Comparison of ENCODE assay signal across 8 cellular contexts in the genomic region with DNA sequence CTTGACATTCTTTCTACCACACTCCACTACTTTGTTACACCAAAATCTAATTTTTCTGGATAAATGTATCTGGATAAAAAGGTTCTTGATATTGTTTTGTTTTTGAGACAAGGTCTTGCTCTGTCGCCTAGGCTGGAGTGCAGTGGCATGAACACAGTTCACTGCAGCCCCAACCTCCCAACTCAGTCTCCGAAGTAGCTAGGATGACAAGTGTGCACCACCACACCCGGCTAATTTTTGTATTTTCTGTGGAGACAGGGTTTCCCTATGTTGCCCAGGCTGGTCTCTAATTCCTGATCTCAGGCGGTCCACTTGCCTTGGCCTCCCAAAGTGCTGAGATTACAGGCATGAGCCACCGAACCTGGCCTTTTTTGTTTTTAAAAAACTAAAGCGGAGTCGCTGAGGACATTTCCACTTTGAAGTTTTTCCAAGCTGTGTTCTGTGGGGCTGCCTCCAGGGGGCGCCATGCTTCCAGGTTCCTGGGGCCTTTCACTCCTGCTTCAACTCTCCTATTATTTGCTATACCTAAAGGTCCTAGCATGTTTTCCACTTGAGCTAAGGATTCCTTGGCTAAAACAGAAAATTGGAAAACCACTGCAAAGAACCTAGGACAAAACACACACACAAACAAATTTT. TPM values are rescaled to one million over a fixed set of nuclear protein-coding genes. Genes with fewer than 3 reads are reported as not detected.
DNase-seq lines count a peak whose midpoint lies in the region; ATAC-seq and TF ChIP-seq lines count a peak whose summit lies in the region.

No MANE protein-coding gene starts in this region.

- H3K4me3 ChIP-seq in GM12864 (ENCODE audit: low read depth, low read length) (no peak overlapping the region), OCI-LY1 (ENCODE audit: low read depth, low read length, poor library complexity, severe bottlenecking) (no peak overlapping the region), colonic mucosa (no peak overlapping the region), trophoblast cell (ENCODE audit: low read depth, low read length) (no peak overlapping the region), ascending aorta (no peak overlapping the region)

- no peak overlapping the region for H3K14ac ChIP-seq in trophoblast cell (ENCODE audit: low read length)

- intact Hi-C loops in colonic mucosa (cut with DNase I) (loop anchor here (10.0 kb wide), 1 partner anchor 93 kb away; no protein-coding TSS in a partner anchor), ascending aorta (cut with DNase I) (no loop called here)

- H3K18ac ChIP-seq in trophoblast cell (ENCODE audit: low read length) = no peak overlapping the region

- H3K9me3 ChIP-seq in OCI-LY1 (ENCODE audit: low read length) (no peaks in the 10 kb centered on the region), colonic mucosa (no peaks in the 10 kb centered on the region), trophoblast cell (ENCODE audit: insufficient read depth, low read depth, low read length) (no peaks in the 10 kb centered on the region), ascending aorta (no peaks in the 10 kb centered on the region)

- H4K12ac ChIP-seq in trophoblast cell (ENCODE audit: low read depth, low read length) = no peak overlapping the region

- DNase-seq in GM12864 (ENCODE audit: low read depth) (no peak), colonic mucosa (peak; percentile 55), trophoblast cell (peak in 1 of 2 donors; percentile 82), ascending aorta (ENCODE audit: low spot score in 2 of 2) (no peak)
- no peak for DNase-seq in stimulated activated naive CD4-positive, alpha-beta T cell treated with Interleukin-2 at 50 U/mL for 16 hours (lab: John Stamatoyannopoulos, UW)

- no peak overlapping the region for H3K27ac ChIP-seq in OCI-LY1 (ENCODE audit: low read depth, low read length, poor library complexity, severe bottlenecking)
- peak overlapping the region; percentile 62 for H3K27ac ChIP-seq in colonic mucosa
- H3K27ac ChIP-seq in trophoblast cell (ENCODE audit: low read depth, low read length) = no peak overlapping the region
- no peak overlapping the region for H3K27ac ChIP-seq in ascending aorta

- H3K4me1 ChIP-seq in OCI-LY1 (ENCODE audit: insufficient read depth, low read length, severe bottlenecking) = peaks cover 11% of the 10 kb centered on the region
- H3K4me1 ChIP-seq in colonic mucosa = peaks cover 5% of the 10 kb centered on the region
- peaks cover 3 to 7% of the 10 kb centered on the region in 2 experiments for H3K4me1 ChIP-seq in trophoblast cell (ENCODE audit: control insufficient read depth in 1 of 2, insufficient read depth in 2 of 2, low read length in 2 of 2)
- H3K4me1 ChIP-seq in ascending aorta = no peaks in the 10 kb centered on the region

- H3K9ac ChIP-seq in OCI-LY1 (ENCODE audit: low read length) (no peak overlapping the region), colonic mucosa (ENCODE audit: low read depth in 2 of 2, low read length in 2 of 2) (peak overlapping the region in 1 of 2 donors; percentile 62), trophoblast cell (ENCODE audit: low read length) (no peak overlapping the region)

- peak overlapping the region; percentile 52 for H2BK12ac ChIP-seq in trophoblast cell (ENCODE audit: low read length)

- H3F3A ChIP-seq in OCI-LY1 (ENCODE audit: insufficient read depth, low read length) = no peaks in the 10 kb centered on the region

- no peaks in the 10 kb centered on the region for H4K20me1 ChIP-seq in OCI-LY1 (ENCODE audit: insufficient read depth, low read length)

- H3K4me2 ChIP-seq in OCI-LY1 (ENCODE audit: low read length) (no peak overlapping the region), trophoblast cell (ENCODE audit: low read length) (no peak overlapping the region)

- TF ChIP-seq CTCF in GM12864 (IDR thresholded peaks at IDR 0.05; ENCODE audit: low read depth, low read length, missing control alignments) = peak; percentile 53
- peak; percentile 61 for TF ChIP-seq CTCF in OCI-LY1 (IDR thresholded peaks at IDR 0.05; ENCODE audit: low read length)
- peak; percentile 71 for TF ChIP-seq CTCF in colonic mucosa (IDR thresholded peaks at IDR 0.05)
- TF ChIP-seq CTCF in ascending aorta (IDR thresholded peaks at IDR 0.05) = peak in 1 of 3 experiments; percentile 25

- H2BK5ac ChIP-seq in trophoblast cell (ENCODE audit: low read depth, low read length, poor library complexity) = no peak overlapping the region

- H2AFZ ChIP-seq in OCI-LY1 (ENCODE audit: low read length) (no peak overlapping the region), trophoblast cell (ENCODE audit: insufficient read depth, low read length, poor library complexity) (no peak overlapping the region)

- no peak overlapping the region for H2AK5ac ChIP-seq in trophoblast cell (ENCODE audit: low read length)

- H3K79me2 ChIP-seq in OCI-LY1 (ENCODE audit: insufficient read depth, low read length) (no peaks in the 10 kb centered on the region), trophoblast cell (ENCODE audit: control insufficient read depth, insufficient read depth, low read length, poor library complexity) (no peaks in the 10 kb centered on the region)

- no peak overlapping the region for H3K4ac ChIP-seq in trophoblast cell (ENCODE audit: low read depth, low read length)

- peaks cover 4% of the 10 kb centered on the region for H3K79me1 ChIP-seq in trophoblast cell (ENCODE audit: low read length)

- no peak overlapping the region for H2BK120ac ChIP-seq in trophoblast cell (ENCODE audit: insufficient read depth, low read length, poor library complexity)

- H3K27me3 ChIP-seq in OCI-LY1 (ENCODE audit: insufficient read depth, low read length) (no peaks in the 10 kb centered on the region), colonic mucosa (no peaks in the 10 kb centered on the region), trophoblast cell (ENCODE audit: insufficient read depth, low read length) (no peaks in the 10 kb centered on the region), ascending aorta (no peaks in the 10 kb centered on the region)

- H3K23ac ChIP-seq in trophoblast cell (ENCODE audit: low read length) = no peak overlapping the region

- H3K9me2 ChIP-seq in OCI-LY1 (ENCODE audit: low read depth, low read length) = no peaks in the 10 kb centered on the region

- H4K91ac ChIP-seq in trophoblast cell (ENCODE audit: low read depth, low read length) = no peak overlapping the region

- ATAC-seq in GM19023 (IDR thresholded peaks at IDR 0.05; ENCODE audit: unreplicated experiment) (no peak), GM18517 (IDR thresholded peaks at IDR 0.05; ENCODE audit: unreplicated experiment) (no peak)

- no peak overlapping the region for H4K8ac ChIP-seq in trophoblast cell (ENCODE audit: low read depth, low read length)

- H3K36me3 ChIP-seq in OCI-LY1 (ENCODE audit: insufficient read depth, low read length) = no peaks in the 10 kb centered on the region
- no peaks in the 10 kb centered on the region for H3K36me3 ChIP-seq in colonic mucosa
- no peaks in the 10 kb centered on the region for H3K36me3 ChIP-seq in trophoblast cell (ENCODE audit: control insufficient read depth in 1 of 2, insufficient read depth in 2 of 2, low read length in 2 of 2)
- no peaks in the 10 kb centered on the region for H3K36me3 ChIP-seq in ascending aorta

- no CpG with 5 or more reads among the region's 8 CpGs for WGBS in trophoblast cell (ENCODE audit: extremely low coverage, insufficient coverage, insufficient read length)

RNA-seq across cellular contexts. Expression of a gene that starts 14.1 kb away (rescaled TPM):
- 1 to 10 TPM in 1 of 2 donors, under 1 TPM in 1; 0.72 to 2.7 TPM for total RNA-seq in colonic mucosa
- 2.6 and 3.2 TPM in 2 replicates for polyA plus RNA-seq in trophoblast cell (2013)
- total RNA-seq in ascending aorta = not detected

RNA-seq across cellular contexts. Expression of a gene that starts 39.2 kb away (rescaled TPM):
- total RNA-seq in colonic mucosa = 10 to 100 TPM; 12.6 to 15.1 TPM
- 22.6 and 23.6 TPM in 2 replicates for polyA plus RNA-seq in trophoblast cell (2013)
- 2.0 TPM for total RNA-seq in ascending aorta
